In genomic region chrX:68832101-68832416, GRCh38 we compare ENCODE assay signal across 8 cellular contexts. TPM values are rescaled to one million over a fixed set of nuclear protein-coding genes. Genes with fewer than 3 reads are reported as not detected.
DNase-seq lines count a peak whose midpoint lies in the region; ATAC-seq and TF ChIP-seq lines count a peak whose summit lies in the region.

No MANE protein-coding gene starts in this region.

- peak overlapping the region; percentile 73 for H3K4me3 ChIP-seq in AG04450 (ENCODE audit: low read depth, low read length)
- peak overlapping the region; percentile 59 for H3K4me3 ChIP-seq in neural progenitor cell

- TF ChIP-seq POLR2A in erythroblast (IDR thresholded peaks at IDR 0.05; ENCODE audit: low read length): no peak

- no peaks in the 10 kb centered on the region for H3K9me3 Mint-ChIP-seq in activated CD4-positive, alpha-beta memory T cell treated with anti-CD3 and anti-CD28 coated beads for 36 hours
- peaks cover 10% of the 10 kb centered on the region for H3K9me3 Mint-ChIP-seq in neural progenitor cell

- H3K36me3 Mint-ChIP-seq in activated CD4-positive, alpha-beta memory T cell treated with anti-CD3 and anti-CD28 coated beads for 36 hours: peaks cover 2% of the 10 kb centered on the region
- peaks cover 4% of the 10 kb centered on the region for H3K36me3 Mint-ChIP-seq in neural progenitor cell

- H3K27me3 ChIP-seq in AG04450 (ENCODE audit: control insufficient read depth, insufficient read depth, low read length) (no peaks in the 10 kb centered on the region), neural progenitor cell (peaks cover 24% of the 10 kb centered on the region)

- H3K27me3 Mint-ChIP-seq in activated CD4-positive, alpha-beta memory T cell treated with anti-CD3 and anti-CD28 coated beads for 36 hours: no peaks in the 10 kb centered on the region
- peaks cover 6% of the 10 kb centered on the region for H3K27me3 Mint-ChIP-seq in neural progenitor cell (ENCODE audit: insufficient read depth, low read depth)

- no peaks in the 10 kb centered on the region for H3K36me3 ChIP-seq in neural progenitor cell

- H3F3A ChIP-seq in neural progenitor cell (ENCODE audit: low read depth): no peaks in the 10 kb centered on the region

- POLR2A ChIA-PET in AG04450 (lab: Yijun Ruan, JAX): no interaction called here
- POLR2A ChIA-PET in activated CD4-positive, alpha-beta memory T cell treated with anti-CD3 and anti-CD28 coated beads for 36 hours (lab: Charles Lee): no interaction called here

- H3K4me1 ChIP-seq in neural progenitor cell: peaks cover 8% of the 10 kb centered on the region

- H2AFZ ChIP-seq in neural progenitor cell (replicated peaks): no peak overlapping the region

- no peaks in the 10 kb centered on the region; the same call in 1 of the 2 replicates for H3K9me3 ChIP-seq in AG04450 (ENCODE audit: control insufficient read depth, insufficient read depth, low read length)
- no peaks in the 10 kb centered on the region for H3K9me3 ChIP-seq in neural progenitor cell (ENCODE audit: low read depth)

- DNase-seq in AG04450 (ENCODE audit: low read depth, low spot score) (peak; percentile 33), KBM-7 (peak; percentile 87), fibroblast of the conjunctiva (ENCODE audit: low read depth) (peak; percentile 50), neural progenitor cell (ENCODE audit: low spot score) (peak; percentile 41), erythroblast (lab: John Stamatoyannopoulos, UW) (no peak)
- DNase-seq in activated CD4-positive, alpha-beta memory T cell treated with anti-CD3 and anti-CD28 coated beads for 36 hours: peak; percentile 56

- peaks cover 18% of the 10 kb centered on the region for H3K4me1 Mint-ChIP-seq in activated CD4-positive, alpha-beta memory T cell treated with anti-CD3 and anti-CD28 coated beads for 36 hours (ENCODE audit: low read depth)
- H3K4me1 Mint-ChIP-seq in neural progenitor cell: peaks cover 30% of the 10 kb centered on the region

- peaks cover 68% of the 10 kb centered on the region for H3K79me2 ChIP-seq in neural progenitor cell (ENCODE audit: low read depth)

- ATAC-seq in GM18873 (IDR thresholded peaks at IDR 0.05; ENCODE audit: low FRiP score, unreplicated experiment) (peak; percentile 45), HG02642 (IDR thresholded peaks at IDR 0.05; ENCODE audit: poor library complexity, unreplicated experiment) (no peak)

- H3K9ac ChIP-seq in neural progenitor cell: no peak overlapping the region

- peak overlapping the region; percentile 58 for H3K4me3 Mint-ChIP-seq in activated CD4-positive, alpha-beta memory T cell treated with anti-CD3 and anti-CD28 coated beads for 36 hours
- H3K4me3 Mint-ChIP-seq in neural progenitor cell: peak overlapping the region; percentile 92

- no peak overlapping the region for H3K27ac Mint-ChIP-seq in activated CD4-positive, alpha-beta memory T cell treated with anti-CD3 and anti-CD28 coated beads for 36 hours
- H3K27ac Mint-ChIP-seq in neural progenitor cell: peak overlapping the region; percentile 12

- H3K4me2 ChIP-seq in neural progenitor cell: peak overlapping the region; percentile 84

- CTCF ChIA-PET in AG04450 (lab: Charles Lee): interaction anchor here (1.0 to 8.1 kb wide), 2 partner anchors 326 to 390 kb away, joined by 3 to 188 read pairs; no protein-coding TSS in a partner anchor
- CTCF ChIA-PET in activated CD4-positive, alpha-beta memory T cell treated with anti-CD3 and anti-CD28 coated beads for 36 hours (lab: Charles Lee): interaction anchor here (1.3 to 1.7 kb wide), 2 partner anchors 390 to 555 kb away, joined by 3 to 4 read pairs; no protein-coding TSS in a partner anchor

- in situ Hi-C loops in KBM-7 (cut with MboI; ENCODE audit: low pct_unique_long_range_greater_than_20kb, low sequenced_read_pairs): no loop called here

- H3K27ac ChIP-seq in AG04450 (ENCODE audit: low read depth, low read length): peak overlapping the region; percentile 39
- H3K27ac ChIP-seq in neural progenitor cell: no peak overlapping the region

- H4K20me1 ChIP-seq in neural progenitor cell (ENCODE audit: low read depth): peaks cover 81% of the 10 kb centered on the region

- TF ChIP-seq CTCF in AG04450 (IDR thresholded peaks at IDR 0.05; ENCODE audit: low read depth, low read length) (no peak), neural progenitor cell (IDR thresholded peaks at IDR 0.05) (no peak)

- intact Hi-C loops in activated CD4-positive, alpha-beta memory T cell treated with anti-CD3 and anti-CD28 coated beads for 36 hours (cut with micrococcal nuclease): no loop called here

RNA-seq across cellular contexts. Expression of gene EFNB1, which starts 3.2 kb away (rescaled TPM):
- 19.1 and 22.8 TPM in 2 replicates for polyA plus RNA-seq in AG04450 (2011; rRNA removed)
- polyA minus RNA-seq in AG04450 (2011; rRNA and poly(A)+ RNA removed): 17.9 and 20.5 TPM in 2 replicates
- 1 to 10 TPM; 4.6 to 4.8 TPM for total RNA-seq in activated CD4-positive, alpha-beta memory T cell treated with anti-CD3 and anti-CD28 coated beads for 36 hours
- total RNA-seq in neural progenitor cell (ENCODE audit: low replicate concordance): 25.4 and 57.1 TPM in 2 replicates

Comparison
In these comparisons a context has a peak if more than half of its experiments do, and no peak if none do; other contexts are left out.
1. DNase-seq: peak in AG04450 (single experiment), KBM-7 (single experiment), activated CD4-positive, alpha-beta memory T cell treated with anti-CD3 and anti-CD28 coated beads for 36 hours (single experiment), fibroblast of the conjunctiva (single experiment) and neural progenitor cell (single experiment); none in erythroblast (0 of 2).